24 cellular contexts compared by ENCODE assay signal in the genomic region with DNA sequence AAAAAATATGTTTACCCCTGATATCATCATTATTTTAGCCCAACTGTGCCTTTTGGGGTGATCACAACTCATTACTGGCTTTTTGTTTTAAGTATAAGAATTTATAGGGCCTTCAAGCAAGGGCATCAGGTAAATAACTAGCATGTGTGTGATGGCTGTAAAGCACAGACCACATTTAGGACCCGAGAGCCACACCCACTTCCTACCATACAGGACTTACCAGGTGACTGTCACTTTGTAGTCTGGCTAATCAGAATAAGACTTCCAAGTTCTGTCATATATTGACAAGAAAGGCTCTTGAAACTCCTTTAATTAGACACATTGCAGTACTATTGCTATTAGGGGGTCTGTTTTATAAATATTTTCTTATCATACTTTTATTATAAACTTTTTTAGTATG.
"Had no signal": no experiment of that assay in that cellular context is flagged by ENCODE, and none has a peak within 500 bp of the region (broad histone marks: within the 10 kb centered on the region; RNA-seq: fewer than 3 reads in every experiment).

No MANE protein-coding gene starts in this region.

- FAIRE-seq: endometrium, frontal cortex, islet of Langerhans had no signal

- H3K27ac Mint-ChIP-seq: stimulated activated memory B cell treated with anti-CD40 and anti-IgM and Interleukin-4, amounts not matched to agents 10 μg/mL and 1 μg/mL and 100 μg/mL, for 72 hours had no signal

- H3K27me3 Mint-ChIP-seq: naive thymus-derived CD4-positive, alpha-beta T cell; stimulated activated memory B cell treated with anti-CD40 and anti-IgM and Interleukin-4, amounts not matched to agents 10 μg/mL and 1 μg/mL and 100 μg/mL, for 72 hours had no signal

- ATAC-seq: esophagus mucosa; heart right ventricle; left lobe of liver; naive thymus-derived CD4-positive, alpha-beta T cell; sciatic nerve; stimulated activated memory B cell treated with anti-CD40 and anti-IgM and Interleukin-4, amounts not matched to agents 10 μg/mL and 1 μg/mL and 100 μg/mL, for 72 hours had no signal

- H3K4me1 ChIP-seq: spleen, transverse colon had no signal

- H3K27me3 ChIP-seq: dorsolateral prefrontal cortex, heart right ventricle, neutrophil, spleen, stomach, transverse colon had no signal

- H3K9me3 ChIP-seq: heart right ventricle, neutrophil, spleen, stomach, thoracic aorta, transverse colon had no signal

- H3K4me3 Mint-ChIP-seq: stimulated activated memory B cell treated with anti-CD40 and anti-IgM and Interleukin-4, amounts not matched to agents 10 μg/mL and 1 μg/mL and 100 μg/mL, for 72 hours had no signal

- H3K9me3 Mint-ChIP-seq: naive thymus-derived CD4-positive, alpha-beta T cell; stimulated activated memory B cell treated with anti-CD40 and anti-IgM and Interleukin-4, amounts not matched to agents 10 μg/mL and 1 μg/mL and 100 μg/mL, for 72 hours had no signal

- H3K27ac ChIP-seq: dorsolateral prefrontal cortex, heart right ventricle, neutrophil, spleen, stomach, thoracic aorta, transverse colon had no signal

- H3K4me1 Mint-ChIP-seq: stimulated activated memory B cell treated with anti-CD40 and anti-IgM and Interleukin-4, amounts not matched to agents 10 μg/mL and 1 μg/mL and 100 μg/mL, for 72 hours had no signal

- DNase-seq: cortex of kidney; dorsolateral prefrontal cortex; effector CD8-positive, alpha-beta T cell; heart right ventricle; hypothalamus; kidney glomerular epithelial cell; mammary epithelial cell; naive thymus-derived CD4-positive, alpha-beta T cell; spleen; stimulated activated CD4-positive, alpha-beta T cell treated with anti-CD3 and anti-CD28 coated beads, Interleukin-15, amount 100 ng/mL, for 24 hours; stimulated activated CD4-positive, alpha-beta T cell treated with anti-CD3 and anti-CD28 coated beads, Interleukin-1b, Interleukin-23, amount 100 ng/mL, for 48 hours; stimulated activated CD4-positive, alpha-beta T cell treated with anti-CD3 and anti-CD28 coated beads, Interleukin-4, amount 100 ng/mL, for 24 hours; stomach; substantia nigra; transverse colon had no signal

- H3K4me3 ChIP-seq: dorsolateral prefrontal cortex, heart right ventricle, spleen, stomach, thoracic aorta, transverse colon had no signal
